In the genomic region with DNA sequence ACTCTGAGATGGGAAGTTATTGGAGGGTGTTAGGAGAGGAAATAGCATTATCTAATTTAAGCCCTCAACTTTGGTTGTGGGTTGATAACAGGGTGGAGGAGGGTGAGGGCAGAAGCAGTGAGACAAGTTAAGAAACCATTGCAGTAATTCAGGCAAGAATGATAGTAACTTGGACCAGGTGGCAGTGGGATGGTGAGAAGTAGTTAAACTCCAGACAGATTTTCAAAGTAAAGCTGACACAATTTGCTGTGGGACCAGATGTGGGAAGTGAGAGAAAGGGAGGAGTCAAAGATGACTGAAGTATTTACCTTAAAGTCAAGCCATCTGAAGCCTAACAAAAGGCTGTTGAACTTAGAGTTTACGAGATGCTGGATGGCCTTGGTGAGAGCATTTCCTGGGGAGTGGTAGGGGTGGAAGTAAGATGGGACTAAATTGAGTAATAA, we compare ENCODE assay signal across 11 cellular contexts.
DNase-seq lines count a peak whose midpoint lies in the region; ATAC-seq and TF ChIP-seq lines count a peak whose summit lies in the region.
"Had no signal": no experiment of that assay in that cellular context is flagged by ENCODE, and none has a peak within 500 bp of the region (broad histone marks: within the 10 kb centered on the region; RNA-seq: fewer than 3 reads in every experiment).

No MANE protein-coding gene starts in this region.

- H3K9ac ChIP-seq in MM.1S (ENCODE audit: low read length): no peak overlapping the region

- H3K36me3 ChIP-seq in MM.1S (replicated peaks; ENCODE audit: insufficient read depth, low read length): no peaks in the 10 kb centered on the region

- TF ChIP-seq CTCF in activated B cell treated with CpG ODN at 0.5 μM for 24 hours (IDR thresholded peaks at IDR 0.05) (no peak), MM.1S (IDR thresholded peaks at IDR 0.05; ENCODE audit: low read length) (no peak)

- no peak overlapping the region for H3K4me2 ChIP-seq in MM.1S (ENCODE audit: low read depth, low read length)

- peak overlapping the region; percentile 2 for H3K4me3 Mint-ChIP-seq in activated B cell treated with CpG ODN at 0.5 μM for 24 hours

- POLR2A ChIA-PET in activated B cell treated with CpG ODN at 0.5 μM for 24 hours (lab: Charles Lee): no interaction called here

- CTCF ChIA-PET in activated B cell treated with CpG ODN at 0.5 μM for 24 hours (lab: Charles Lee): no interaction called here

- no peaks in the 10 kb centered on the region for H3K9me2 ChIP-seq in MM.1S (replicated peaks; ENCODE audit: insufficient read depth, low read length)

- no peaks in the 10 kb centered on the region for H3K9me3 ChIP-seq in MM.1S (replicated peaks; ENCODE audit: insufficient read depth, low read length)
- H3K9me3 ChIP-seq: psoas muscle had no signal

- H3K27ac ChIP-seq in MM.1S (ENCODE audit: low read length): no peak overlapping the region
- H3K27ac ChIP-seq: psoas muscle had no signal

- H3K27me3 Mint-ChIP-seq in activated B cell treated with CpG ODN at 0.5 μM for 24 hours: no peaks in the 10 kb centered on the region

- ATAC-seq in GM18499 (IDR thresholded peaks at IDR 0.05; ENCODE audit: insufficient read depth, unreplicated experiment): peak; percentile 22
- ATAC-seq in GM19372 (IDR thresholded peaks at IDR 0.05; ENCODE audit: low read depth, unreplicated experiment): peak; percentile 44
- ATAC-seq in HG03039 (IDR thresholded peaks at IDR 0.05; ENCODE audit: unreplicated experiment): peak; percentile 39
- ATAC-seq in activated B cell treated with CpG ODN at 0.5 μM for 24 hours (ENCODE audit: low read depth): peak; percentile 52
- ATAC-seq: psoas muscle had no signal

- no peaks in the 10 kb centered on the region for H3F3A ChIP-seq in MM.1S (ENCODE audit: insufficient read depth, low read length)

- H3K4me3 ChIP-seq in MM.1S (ENCODE audit: low read length): no peak overlapping the region
- H3K4me3 ChIP-seq: psoas muscle had no signal

- intact Hi-C loops in activated B cell treated with CpG ODN at 0.5 μM for 24 hours (cut with micrococcal nuclease): no loop called here

- no peaks in the 10 kb centered on the region for H4K20me1 ChIP-seq in MM.1S (ENCODE audit: insufficient read depth, low read length)

- no peak overlapping the region for H2AFZ ChIP-seq in MM.1S (ENCODE audit: low read length)

- H3K27ac Mint-ChIP-seq in activated B cell treated with CpG ODN at 0.5 μM for 24 hours: peak overlapping the region; percentile 47

- H3K27me3 ChIP-seq in MM.1S (replicated peaks; ENCODE audit: insufficient read depth, low read length): no peaks in the 10 kb centered on the region

- peaks cover 38% of the 10 kb centered on the region for H3K4me1 Mint-ChIP-seq in activated B cell treated with CpG ODN at 0.5 μM for 24 hours

- H3K9me3 Mint-ChIP-seq in activated B cell treated with CpG ODN at 0.5 μM for 24 hours: no peaks in the 10 kb centered on the region

- no peaks in the 10 kb centered on the region for H3K4me1 ChIP-seq in MM.1S (ENCODE audit: low read length)
- H3K4me1 ChIP-seq: psoas muscle had no signal

- H3K79me2 ChIP-seq in MM.1S (ENCODE audit: low read length): no peaks in the 10 kb centered on the region

- DNase-seq in activated B cell treated with CpG ODN at 0.5 μM for 24 hours (no peak), COLO829 (ENCODE audit: low spot score) (no peak), MM.1S (no peak), Ammon's horn (ENCODE audit: low spot score) (no peak), HPDE6-E6E7 (ENCODE audit: extremely low spot score) (no peak)
- DNase-seq: activated CD8-positive, alpha-beta memory T cell treated with anti-CD3 and anti-CD28 coated beads for 24 hours; dermis blood vessel endothelial cell; psoas muscle had no signal

- H3K36me3 Mint-ChIP-seq in activated B cell treated with CpG ODN at 0.5 μM for 24 hours (ENCODE audit: low read depth): no peaks in the 10 kb centered on the region
